ENCODE assay signal across 9 cellular contexts in genomic region chr3:194057570-194058188, GRCh38.
DNase-seq lines count a peak whose midpoint lies in the region; ATAC-seq and TF ChIP-seq lines count a peak whose summit lies in the region.
"Had no signal": no experiment of that assay in that cellular context is flagged by ENCODE, and none has a peak within 500 bp of the region (broad histone marks: within the 10 kb centered on the region; RNA-seq: fewer than 3 reads in every experiment).

No MANE protein-coding gene starts in this region.

- H3K27ac Mint-ChIP-seq in MCF 10A (ENCODE audit: low read depth, unreplicated experiment), result no peak overlapping the region
- peak overlapping the region; percentile 27 for H3K27ac Mint-ChIP-seq in type B pancreatic cell

- H3K36me3 Mint-ChIP-seq in MCF 10A (ENCODE audit: insufficient read depth, unreplicated experiment), result no peaks in the 10 kb centered on the region
- no peaks in the 10 kb centered on the region for H3K36me3 Mint-ChIP-seq in type B pancreatic cell

- H3K4me3 ChIP-seq in breast epithelium (peak overlapping the region; percentile 26 to 55 (median 45)), SJSA1 (peak overlapping the region; percentile 23), right lobe of liver (peak overlapping the region; percentile 20 to 49 (median 49))

- intact Hi-C loops in breast epithelium (cut with DNase I; ENCODE audit: low total_unique reads), result no loop called here
- intact Hi-C loops in MCF 10A (cut with micrococcal nuclease), result no loop called here
- intact Hi-C loops in right lobe of liver (cut with DNase I), result no loop called here

- H3K9me3 ChIP-seq in breast epithelium, result no peaks in the 10 kb centered on the region
- H3K9me3 ChIP-seq in SJSA1 (replicated peaks), result no peaks in the 10 kb centered on the region
- no peaks in the 10 kb centered on the region for H3K9me3 ChIP-seq in right lobe of liver

- peak; percentile 59 to 64 (median 60) for ATAC-seq in right lobe of liver
- no peak for ATAC-seq in HG02588 (IDR thresholded peaks at IDR 0.05; ENCODE audit: unreplicated experiment)

- H3K27ac ChIP-seq in breast epithelium, result no peak overlapping the region
- H3K27ac ChIP-seq in SJSA1, result peak overlapping the region; percentile 44
- peak overlapping the region; percentile 26 to 63 (median 49) for H3K27ac ChIP-seq in right lobe of liver

- no TSS peak for BruUV-seq in MCF 10A (replicated peaks; lab: Mats Ljungman, UMichigan)

- CTCF ChIA-PET in MCF 10A (lab: Yijun Ruan, JAX), result no interaction called here

- H3K36me3 ChIP-seq in breast epithelium (no peaks in the 10 kb centered on the region), SJSA1 (no peaks in the 10 kb centered on the region), right lobe of liver (no peaks in the 10 kb centered on the region)

- WGBS in right lobe of liver (ENCODE audit: insufficient coverage, low coverage, low lambda C conversion rate, missing lambda C conversion rate), result 43% methylated on average over 8 of the region's 8 CpGs

- H3K4me1 Mint-ChIP-seq in MCF 10A (ENCODE audit: insufficient read depth, unreplicated experiment), result no peaks in the 10 kb centered on the region
- peaks cover 31% of the 10 kb centered on the region for H3K4me1 Mint-ChIP-seq in type B pancreatic cell (ENCODE audit: unreplicated experiment)

- H3K27me3 Mint-ChIP-seq in MCF 10A (ENCODE audit: insufficient read depth, unreplicated experiment), result no peaks in the 10 kb centered on the region
- peaks cover 3% of the 10 kb centered on the region for H3K27me3 Mint-ChIP-seq in type B pancreatic cell

- POLR2A ChIA-PET in MCF 10A (lab: Yijun Ruan, JAX), result interaction anchor here (0.7 kb wide), 1 partner anchor 185 kb away, joined by 3 read pairs; no protein-coding TSS in a partner anchor

- H3K4me3 Mint-ChIP-seq in MCF 10A (ENCODE audit: unreplicated experiment) (no peak overlapping the region), type B pancreatic cell (peak overlapping the region; percentile 66)

- TF ChIP-seq CTCF in breast epithelium (IDR thresholded peaks at IDR 0.05) (no peak), MCF 10A (IDR thresholded peaks at IDR 0.05; ENCODE audit: unreplicated experiment) (no peak), right lobe of liver (IDR thresholded peaks at IDR 0.05) (no peak), type B pancreatic cell (conservative IDR thresholded peaks at IDR 0.05) (no peak)

- TF ChIP-seq POLR2A in breast epithelium (IDR thresholded peaks at IDR 0.05), result no peak
- TF ChIP-seq POLR2A in right lobe of liver (IDR thresholded peaks at IDR 0.05), result no peak

- H3K9me3 Mint-ChIP-seq in MCF 10A (ENCODE audit: unreplicated experiment) (peaks cover 6% of the 10 kb centered on the region), type B pancreatic cell (peaks cover 4% of the 10 kb centered on the region)

- no peaks in the 10 kb centered on the region for H3K4me1 ChIP-seq in breast epithelium
- H3K4me1 ChIP-seq in SJSA1 (replicated peaks), result peaks cover 11% of the 10 kb centered on the region
- H3K4me1 ChIP-seq in right lobe of liver, result peaks cover 0 to 32% (median 10%) of the 10 kb centered on the region in 4 donors

- H3K27me3 ChIP-seq in breast epithelium (no peaks in the 10 kb centered on the region), SJSA1 (replicated peaks) (no peaks in the 10 kb centered on the region), right lobe of liver (no peaks in the 10 kb centered on the region)

- DNase-seq in breast epithelium (ENCODE audit: low spot score in 2 of 2) (no peak), MCF 10A (ENCODE audit: unreplicated experiment) (no peak), SJSA1 (ENCODE audit: low read depth in 1 of 2, low spot score in 2 of 2) (no peak), right lobe of liver (no peak), type B pancreatic cell (ENCODE audit: extremely low spot score, unreplicated experiment) (no peak), NCI-H526 treated with DMSO at 0.1 percent for 48 hours (lab: John Stamatoyannopoulos, UW) (no peak), dedifferentiated amniotic fluid mesenchymal stem cell (ENCODE audit: extremely low spot score) (no peak)
- DNase-seq: COR-L47 had no signal

Comparison
In these comparisons a context has a peak if more than half of its experiments do, and no peak if none do; other contexts are left out.
1. H3K27ac ChIP-seq: peak in SJSA1 (single experiment) and right lobe of liver (3 of 3); none in breast epithelium (0 of 2).
2. Peak in every context shown above with its lines, with median percentiles within 50 percentile points of each other: H3K4me3 ChIP-seq.